In the genomic region with DNA sequence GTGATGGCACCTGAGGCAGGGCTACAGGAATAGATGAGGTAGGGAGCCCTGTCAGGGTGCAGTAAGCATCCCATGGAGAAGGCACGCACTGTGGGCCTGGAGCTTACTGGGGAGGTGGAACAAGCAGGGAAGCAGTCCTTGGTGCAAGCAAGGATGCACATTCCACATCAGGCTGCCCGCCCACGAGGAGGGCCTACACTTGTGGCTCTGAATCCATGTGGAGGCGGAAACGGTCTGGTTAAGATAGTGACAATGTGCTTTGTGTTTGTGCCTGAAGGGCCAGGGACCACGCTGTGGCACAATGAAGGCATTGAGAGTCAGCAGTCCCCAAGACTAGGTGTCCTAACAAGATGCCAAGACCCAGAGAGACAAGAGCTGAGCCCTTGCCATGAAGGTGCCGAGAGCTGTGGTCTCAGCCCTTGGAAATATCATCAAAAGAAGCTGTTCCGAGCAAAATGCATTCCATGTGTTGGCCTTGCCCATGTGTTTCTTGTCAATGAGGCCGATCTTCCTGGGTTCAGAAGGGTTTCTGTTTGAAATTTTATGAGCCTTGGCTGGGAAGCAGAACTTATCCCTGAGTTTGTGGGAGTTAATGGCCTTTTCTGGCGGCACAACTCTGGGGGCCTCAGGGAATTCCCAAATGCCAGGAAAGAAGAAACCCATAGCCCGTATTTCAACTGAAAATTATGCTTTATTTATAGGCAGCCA, we compare ENCODE assay signal across 16 cellular contexts.
A peak's percentile ranks its signal among the peaks of the same experiment; 100 is the strongest.
DNase-seq lines count a peak whose midpoint lies in the region; ATAC-seq and TF ChIP-seq lines count a peak whose summit lies in the region.
"Had no signal": no experiment of that assay in that cellular context is flagged by ENCODE, and none has a peak within 500 bp of the region (broad histone marks: within the 10 kb centered on the region; RNA-seq: fewer than 3 reads in every experiment).

No MANE protein-coding gene starts in this region.

- H3F3A ChIP-seq in GM23338 (replicated peaks; ENCODE audit: low read depth): no peaks in the 10 kb centered on the region

- no peaks in the 10 kb centered on the region for H4K20me1 ChIP-seq in GM23338 (replicated peaks; ENCODE audit: insufficient read depth)
- H4K20me1 ChIP-seq: BLaER1 treated with 17β-estradiol and CSF1 and Interleukin-3, amounts not matched to agents 10 nM and 100 nM had no signal

- no peak for TF ChIP-seq CTCF in GM23338 (conservative IDR thresholded peaks at IDR 0.05; ENCODE audit: low read depth in 2 of 2)
- no peak for TF ChIP-seq CTCF in fibroblast of villous mesenchyme (IDR thresholded peaks at IDR 0.05; ENCODE audit: insufficient read depth, low read depth, low read length)
- no peak for TF ChIP-seq CTCF in uterus (IDR thresholded peaks at IDR 0.05)
- TF ChIP-seq CTCF in stomach (IDR thresholded peaks at IDR 0.05): no peak

- WGBS in neuronal stem cell (ENCODE audit: extremely low coverage in 2 of 2, insufficient read length in 2 of 2, insufficient replicate concordance in 1 of 2), 2 donors: no CpG with 5 or more reads among the region's 11 CpGs
- WGBS in stomach, 5 donors: 84 to 92% (median 90%) methylated on average over 9 to 11 of the region's 11 CpGs

- no peak for DNase-seq in GM23338 (ENCODE audit: low spot score)
- DNase-seq in fibroblast of villous mesenchyme (ENCODE audit: low read depth): peak; percentile 26
- DNase-seq in neuronal stem cell (ENCODE audit: low spot score): no peak
- no peak for DNase-seq in uterus
- no peak for DNase-seq in activated CD4-positive, alpha-beta memory T cell treated with anti-CD3 and anti-CD28 coated beads for 36 hours
- no peak for DNase-seq in stomach
- DNase-seq: 8988T; Calu3; CD4-positive, alpha-beta T cell; DMS 273 treated with DMSO at 0.1 percent for 48 hours; DMS79 had no signal

- peak overlapping the region; percentile 17 for H2BK12ac ChIP-seq in neuronal stem cell (ENCODE audit: low read length)

- no peak overlapping the region for H2BK5ac ChIP-seq in neuronal stem cell (ENCODE audit: low read length)

- POLR2A ChIA-PET in activated CD4-positive, alpha-beta memory T cell treated with anti-CD3 and anti-CD28 coated beads for 36 hours (lab: Charles Lee): no interaction called here

- no peak for TF ChIP-seq RAD21 in Ishikawa (IDR thresholded peaks at IDR 0.05; ENCODE audit: low read depth)

- no peaks in the 10 kb centered on the region for H3K9me3 ChIP-seq in neuronal stem cell (replicated peaks in 1 of 2; ENCODE audit: control insufficient read depth in 2 of 2, insufficient read depth in 1 of 2, low read depth in 1 of 2, low read length in 2 of 2)
- H3K9me3 ChIP-seq in uterus: no peaks in the 10 kb centered on the region
- H3K9me3 ChIP-seq in stomach: no peaks in the 10 kb centered on the region
- H3K9me3 ChIP-seq: BLaER1 treated with 17β-estradiol and CSF1 and Interleukin-3, amounts not matched to agents 10 nM and 100 nM had no signal

- H3K18ac ChIP-seq in neuronal stem cell (ENCODE audit: low read length): peak overlapping the region; percentile 53

- H3K14ac ChIP-seq in neuronal stem cell (ENCODE audit: low read length): peak overlapping the region; percentile 58

- peaks cover 5% of the 10 kb centered on the region; the same call in 1 of the 2 replicates for H3K4me1 ChIP-seq in GM23338 (ENCODE audit: insufficient read depth)
- peaks cover 0 to 2% of the 10 kb centered on the region in 2 donors for H3K4me1 ChIP-seq in neuronal stem cell (ENCODE audit: control insufficient read depth in 2 of 2, insufficient read depth in 1 of 2, low read depth in 1 of 2, low read length in 2 of 2)
- H3K4me1 ChIP-seq in uterus: no peaks in the 10 kb centered on the region
- H3K4me1 ChIP-seq in stomach: peaks cover 0 to 16% (median 2%) of the 10 kb centered on the region in 4 donors
- H3K4me1 ChIP-seq: BLaER1 treated with 17β-estradiol and CSF1 and Interleukin-3, amounts not matched to agents 10 nM and 100 nM had no signal

- TF ChIP-seq POLR2A in uterus (IDR thresholded peaks at IDR 0.05) (no peak), stomach (IDR thresholded peaks at IDR 0.05) (no peak)

- no peaks in the 10 kb centered on the region for H3K79me1 ChIP-seq in neuronal stem cell (ENCODE audit: low read depth, low read length)

- H3K9me3 Mint-ChIP-seq in GM23338: no peaks in the 10 kb centered on the region
- no peaks in the 10 kb centered on the region for H3K9me3 Mint-ChIP-seq in activated CD4-positive, alpha-beta memory T cell treated with anti-CD3 and anti-CD28 coated beads for 36 hours
- H3K9me3 Mint-ChIP-seq: CD4-positive, alpha-beta T cell had no signal

- H4K91ac ChIP-seq in neuronal stem cell (ENCODE audit: low read depth, low read length, poor library complexity): no peak overlapping the region

- ATAC-seq in GM23338 (no peak), GM18873 (IDR thresholded peaks at IDR 0.05; ENCODE audit: low FRiP score, unreplicated experiment) (no peak)
- ATAC-seq: GM12878, HCT116 had no signal

- H2AK5ac ChIP-seq in neuronal stem cell (ENCODE audit: low read depth, low read length): peak overlapping the region; percentile 14

- no peak for TF ChIP-seq EP300 in Ishikawa (IDR thresholded peaks at IDR 0.05; ENCODE audit: borderline replicate concordance)
- no peak for TF ChIP-seq EP300 in stomach (IDR thresholded peaks at IDR 0.05)

- no peaks in the 10 kb centered on the region for H3K36me3 Mint-ChIP-seq in GM23338 (ENCODE audit: low read depth)
- no peaks in the 10 kb centered on the region for H3K36me3 Mint-ChIP-seq in activated CD4-positive, alpha-beta memory T cell treated with anti-CD3 and anti-CD28 coated beads for 36 hours

- no peak overlapping the region for H3K23ac ChIP-seq in neuronal stem cell (ENCODE audit: low read depth, low read length, poor library complexity)

- 0 out of 2 replicates have a peak overlapping the region, but pooled peaks have one; percentile 43 for H2AFZ ChIP-seq in GM23338
- no peak overlapping the region for H2AFZ ChIP-seq in neuronal stem cell (ENCODE audit: low read length)

- no peak overlapping the region for H3K27ac ChIP-seq in GM23338 (ENCODE audit: low read depth)
- no peak overlapping the region for H3K27ac ChIP-seq in neuronal stem cell (replicated peaks; ENCODE audit: low read length)
- H3K27ac ChIP-seq in uterus: no peak overlapping the region
- no peak overlapping the region for H3K27ac ChIP-seq in stomach
- H3K27ac ChIP-seq: BLaER1 treated with 17β-estradiol and CSF1 and Interleukin-3, amounts not matched to agents 10 nM and 100 nM had no signal

- peaks cover 20% of the 10 kb centered on the region for H3K9me2 ChIP-seq in GM23338 (ENCODE audit: insufficient read depth)

- peaks cover 5% of the 10 kb centered on the region for H3K4me1 Mint-ChIP-seq in GM23338
- no peaks in the 10 kb centered on the region for H3K4me1 Mint-ChIP-seq in activated CD4-positive, alpha-beta memory T cell treated with anti-CD3 and anti-CD28 coated beads for 36 hours (ENCODE audit: low read depth)

- H3K9ac ChIP-seq in neuronal stem cell (ENCODE audit: low read depth, low read length, poor library complexity): no peak overlapping the region
- H3K9ac ChIP-seq: BLaER1 treated with 17β-estradiol and CSF1 and Interleukin-3, amounts not matched to agents 10 nM and 100 nM had no signal

- intact Hi-C loops in uterus (cut with DNase I; ENCODE audit: low total_unique reads) (no loop called here), stomach (cut with DNase I; ENCODE audit: low total_unique reads) (no loop called here)
- intact Hi-C loops in activated CD4-positive, alpha-beta memory T cell treated with anti-CD3 and anti-CD28 coated beads for 36 hours (cut with micrococcal nuclease): no loop called here

- H3K27me3 ChIP-seq in GM23338 (ENCODE audit: insufficient read depth): no peaks in the 10 kb centered on the region
- H3K27me3 ChIP-seq in neuronal stem cell (ENCODE audit: control insufficient read depth in 3 of 3, insufficient read depth in 3 of 3, low read depth in 1 of 3, low read length in 3 of 3): no peaks in the 10 kb centered on the region
- H3K27me3 ChIP-seq in uterus: no peaks in the 10 kb centered on the region
- H3K27me3 ChIP-seq in stomach: no peaks in the 10 kb centered on the region
- H3K27me3 ChIP-seq: BLaER1 treated with 17β-estradiol and CSF1 and Interleukin-3, amounts not matched to agents 10 nM and 100 nM had no signal

- H3K4me3 ChIP-seq in GM23338: no peak overlapping the region
- no peak overlapping the region for H3K4me3 ChIP-seq in fibroblast of villous mesenchyme (ENCODE audit: low read depth, low read length)
- H3K4me3 ChIP-seq in neuronal stem cell (ENCODE audit: low read length in 2 of 2): peak overlapping the region in 1 of 2 donors; percentile 11
- no peak overlapping the region for H3K4me3 ChIP-seq in uterus
- H3K4me3 ChIP-seq in stomach: no peak overlapping the region
- H3K4me3 ChIP-seq: BLaER1 treated with 17β-estradiol and CSF1 and Interleukin-3, amounts not matched to agents 10 nM and 100 nM; GM12878 had no signal

- H3K79me2 ChIP-seq in GM23338 (replicated peaks; ENCODE audit: insufficient read depth): no peaks in the 10 kb centered on the region

- no peak overlapping the region for H2BK120ac ChIP-seq in neuronal stem cell (ENCODE audit: low read depth, low read length)

- no peak overlapping the region for H2BK15ac ChIP-seq in neuronal stem cell (ENCODE audit: low read length)

- H3K4me2 ChIP-seq in GM23338 (no peak overlapping the region), neuronal stem cell (ENCODE audit: insufficient read depth, low read length, poor library complexity, severe bottlenecking) (no peak overlapping the region)
- H3K4me2 ChIP-seq: BLaER1 treated with 17β-estradiol and CSF1 and Interleukin-3, amounts not matched to agents 10 nM and 100 nM had no signal

- no peak overlapping the region for H3K4me3 Mint-ChIP-seq in GM23338
- H3K4me3 Mint-ChIP-seq in activated CD4-positive, alpha-beta memory T cell treated with anti-CD3 and anti-CD28 coated beads for 36 hours: no peak overlapping the region
- H3K4me3 Mint-ChIP-seq: CD4-positive, alpha-beta T cell had no signal

- H3K27me3 Mint-ChIP-seq in GM23338 (ENCODE audit: insufficient read depth, low read depth, poor library complexity): peaks cover 4% of the 10 kb centered on the region
- peaks cover 2% of the 10 kb centered on the region for H3K27me3 Mint-ChIP-seq in activated CD4-positive, alpha-beta memory T cell treated with anti-CD3 and anti-CD28 coated beads for 36 hours

- no peak overlapping the region for H3K27ac Mint-ChIP-seq in GM23338
- no peak overlapping the region for H3K27ac Mint-ChIP-seq in activated CD4-positive, alpha-beta memory T cell treated with anti-CD3 and anti-CD28 coated beads for 36 hours
- H3K27ac Mint-ChIP-seq: CD4-positive, alpha-beta T cell had no signal

- no peak overlapping the region for H4K8ac ChIP-seq in neuronal stem cell (ENCODE audit: low read depth, low read length)

- H3K36me3 ChIP-seq in GM23338 (ENCODE audit: insufficient read depth): no peaks in the 10 kb centered on the region
- H3K36me3 ChIP-seq in neuronal stem cell (replicated peaks in 1 of 2; ENCODE audit: control insufficient read depth in 2 of 2, insufficient read depth in 2 of 2, low read length in 2 of 2): no peaks in the 10 kb centered on the region
- H3K36me3 ChIP-seq in uterus: no peaks in the 10 kb centered on the region
- H3K36me3 ChIP-seq in stomach: no peaks in the 10 kb centered on the region
- H3K36me3 ChIP-seq: BLaER1 treated with 17β-estradiol and CSF1 and Interleukin-3, amounts not matched to agents 10 nM and 100 nM had no signal

- CTCF ChIA-PET in activated CD4-positive, alpha-beta memory T cell treated with anti-CD3 and anti-CD28 coated beads for 36 hours (lab: Charles Lee): no interaction called here

- H3K4ac ChIP-seq in neuronal stem cell (ENCODE audit: low read length): no peak overlapping the region
